21 cellular contexts compared by ENCODE assay signal in genomic region chr3:27638604-27639003, GRCh38.
DNase-seq lines count a peak whose midpoint lies in the region; ATAC-seq, FAIRE-seq and TF ChIP-seq lines count a peak whose summit lies in the region.
"Had no signal": no experiment of that assay in that cellular context is flagged by ENCODE, and none has a peak within 500 bp of the region (broad histone marks: within the 10 kb centered on the region; RNA-seq: fewer than 3 reads in every experiment).

No MANE protein-coding gene starts in this region.

- no peaks in the 10 kb centered on the region for H3K79me2 ChIP-seq in H1 (ENCODE audit: control insufficient read depth in 1 of 2, insufficient read depth in 2 of 2, low read length in 2 of 2)

- no peak overlapping the region for H3K4me3 ChIP-seq in CD4-positive, CD25-positive, alpha-beta regulatory T cell (ENCODE audit: low read depth, low read length)
- H3K4me3 ChIP-seq in H1 (ENCODE audit: extremely low read depth in 1 of 4, insufficient read depth in 2 of 4, low read depth in 3 of 4, low read length in 4 of 4): no peak overlapping the region
- H3K4me3 ChIP-seq in CD8-positive, alpha-beta memory T cell (ENCODE audit: low read length): no peak overlapping the region
- H3K4me3 ChIP-seq: SJSA1 had no signal

- H2BK20ac ChIP-seq in H1 (ENCODE audit: low read length): 0 out of 2 replicates have a peak overlapping the region, but pooled peaks have one; percentile 32

- H3K9me3 Mint-ChIP-seq in CD4-positive, CD25-positive, alpha-beta regulatory T cell: no peaks in the 10 kb centered on the region
- peaks cover 4% of the 10 kb centered on the region for H3K9me3 Mint-ChIP-seq in natural killer cell treated with Interleukin-12 subunit alpha and Interleukin-12 subunit beta and Interleukin-15 and Interleukin-18, amount 100 ng/mL, for 72 hours
- no peaks in the 10 kb centered on the region for H3K9me3 Mint-ChIP-seq in CD8-positive, alpha-beta memory T cell

- H3K4me3 Mint-ChIP-seq in CD4-positive, CD25-positive, alpha-beta regulatory T cell: no peak overlapping the region
- H3K4me3 Mint-ChIP-seq in T-helper 17 cell: no peak overlapping the region
- no peak overlapping the region for H3K4me3 Mint-ChIP-seq in natural killer cell treated with Interleukin-12 subunit alpha and Interleukin-12 subunit beta and Interleukin-15 and Interleukin-18, amount 100 ng/mL, for 72 hours
- H3K4me3 Mint-ChIP-seq in CD8-positive, alpha-beta memory T cell: peak overlapping the region in 1 of 7 donors; percentile 33

- no peak for FAIRE-seq in H1 (lab: Jason Lieb, UNC)
- FAIRE-seq: A204.1, GM12892, GM18507 had no signal

- H4K8ac ChIP-seq in H1 (ENCODE audit: extremely low read depth, insufficient read depth, low read length): no peak overlapping the region

- H2BK12ac ChIP-seq in H1 (ENCODE audit: low read depth, low read length): no peak overlapping the region

- no peak for TF ChIP-seq RAD21 in H1 (IDR thresholded peaks at IDR 0.05 in 1 of 2, conservative IDR thresholded peaks at IDR 0.05 in 1 of 2; ENCODE audit: low read depth in 2 of 2, low read length in 2 of 2)

- H3K4me2 ChIP-seq in H1 (ENCODE audit: insufficient read depth in 1 of 2, low read depth in 2 of 2, low read length in 2 of 2): no peak overlapping the region

- CTCF ChIA-PET in H1 (lab: Charles Lee; ENCODE audit: partially characterized antibody): interaction anchor here (0.6 to 1.7 kb wide), 5 partner anchors 19 to 346 kb away, joined by 3 to 6 read pairs (median 3); no protein-coding TSS in a partner anchor
- CTCF ChIA-PET in CD8-positive, alpha-beta memory T cell (lab: Charles Lee): no interaction called here

- no peak overlapping the region for H3K23ac ChIP-seq in H1 (ENCODE audit: insufficient read length)

- no peaks in the 10 kb centered on the region for H3K27me3 ChIP-seq in CD4-positive, CD25-positive, alpha-beta regulatory T cell (ENCODE audit: control insufficient read depth, insufficient read depth, low read length)
- no peaks in the 10 kb centered on the region for H3K27me3 ChIP-seq in H1 (replicated peaks in 1 of 4; ENCODE audit: control insufficient read depth in 3 of 4, extremely low read depth in 1 of 4, insufficient read depth in 3 of 4, low read length in 3 of 4)
- no peaks in the 10 kb centered on the region for H3K27me3 ChIP-seq in CD8-positive, alpha-beta memory T cell (ENCODE audit: insufficient read depth, low read length, poor library complexity, severe bottlenecking)
- H3K27me3 ChIP-seq: BE2C, SJSA1 had no signal

- H3K14ac ChIP-seq in H1 (ENCODE audit: insufficient read length): no peak overlapping the region

- H3K4me1 Mint-ChIP-seq in CD4-positive, CD25-positive, alpha-beta regulatory T cell: peaks cover 8 to 34% (median 13%) of the 10 kb centered on the region in 4 donors
- H3K4me1 Mint-ChIP-seq in T-helper 17 cell: peaks cover 6% of the 10 kb centered on the region
- H3K4me1 Mint-ChIP-seq in natural killer cell treated with Interleukin-12 subunit alpha and Interleukin-12 subunit beta and Interleukin-15 and Interleukin-18, amount 100 ng/mL, for 72 hours (ENCODE audit: low read depth in 2 of 2): peaks cover 9 to 27% of the 10 kb centered on the region in 2 donors
- peaks cover 19 to 36% (median 35%) of the 10 kb centered on the region in 3 donors for H3K4me1 Mint-ChIP-seq in CD8-positive, alpha-beta memory T cell

- no peaks in the 10 kb centered on the region for H3K79me1 ChIP-seq in H1 (ENCODE audit: low read depth, low read length)

- H2BK120ac ChIP-seq in H1 (replicated peaks; ENCODE audit: low read depth, low read length): no peak overlapping the region

- 92% methylated on average over 6 of the region's 6 CpGs; no CpG with 5 or more reads in 1 of the 2 experiments for whole genome bisulfite sequencing in H1 (ENCODE audit: extremely low coverage in 1 of 2, insufficient coverage in 1 of 2, insufficient read length in 1 of 2, insufficient replicate concordance in 2 of 2, low coverage in 1 of 2, low lambda C conversion rate in 2 of 2, missing lambda C conversion rate in 1 of 2), 2 experiments

- no peaks in the 10 kb centered on the region for H3K36me3 ChIP-seq in CD4-positive, CD25-positive, alpha-beta regulatory T cell (ENCODE audit: control insufficient read depth, insufficient read depth, low read length)
- H3K36me3 ChIP-seq in H1 (ENCODE audit: control insufficient read depth in 2 of 4, insufficient read depth in 4 of 4, low read length in 3 of 4): no peaks in the 10 kb centered on the region
- H3K36me3 ChIP-seq in CD8-positive, alpha-beta memory T cell (ENCODE audit: insufficient read depth, low read length): no peaks in the 10 kb centered on the region
- H3K36me3 ChIP-seq: BE2C, SJSA1 had no signal

- POLR2A ChIA-PET in H1 (lab: Charles Lee; ENCODE audit: partially characterized antibody): interaction anchor here (1.5 kb wide), 1 partner anchor 15 kb away, joined by 3 read pairs; no protein-coding TSS in a partner anchor
- POLR2A ChIA-PET in CD8-positive, alpha-beta memory T cell (lab: Charles Lee): interaction anchor here (0.7 kb wide), 1 partner anchor 50 kb away, joined by 7 read pairs; no protein-coding TSS in a partner anchor

- no peaks in the 10 kb centered on the region for H4K20me1 ChIP-seq in H1 (replicated peaks in 1 of 2; ENCODE audit: control insufficient read depth in 1 of 2, insufficient read depth in 2 of 2, low read length in 2 of 2)

- no peak overlapping the region for H2AK5ac ChIP-seq in H1 (ENCODE audit: low read depth, low read length)

- peaks cover 5% of the 10 kb centered on the region for H3K27me3 Mint-ChIP-seq in CD4-positive, CD25-positive, alpha-beta regulatory T cell
- H3K27me3 Mint-ChIP-seq in T-helper 17 cell: no peaks in the 10 kb centered on the region
- H3K27me3 Mint-ChIP-seq in natural killer cell treated with Interleukin-12 subunit alpha and Interleukin-12 subunit beta and Interleukin-15 and Interleukin-18, amount 100 ng/mL, for 72 hours: peaks cover 0 to 4% of the 10 kb centered on the region in 2 donors
- peaks cover 0 to 3% of the 10 kb centered on the region in 2 donors for H3K27me3 Mint-ChIP-seq in CD8-positive, alpha-beta memory T cell

- ATAC-seq in CD4-positive, CD25-positive, alpha-beta regulatory T cell (ENCODE audit: low read depth in 2 of 2): no peak
- no peak for ATAC-seq in T-helper 17 cell
- no peak for ATAC-seq in natural killer cell treated with Interleukin-12 subunit alpha and Interleukin-12 subunit beta and Interleukin-15 and Interleukin-18, amount 100 ng/mL, for 72 hours
- ATAC-seq in GM19023 (IDR thresholded peaks at IDR 0.05; ENCODE audit: unreplicated experiment): no peak
- ATAC-seq in HG02870 (IDR thresholded peaks at IDR 0.05; ENCODE audit: unreplicated experiment): no peak
- no peak for ATAC-seq in HG03108 (IDR thresholded peaks at IDR 0.05; ENCODE audit: unreplicated experiment)
- ATAC-seq: Right ventricle myocardium inferior had no signal

- H2BK5ac ChIP-seq in H1 (ENCODE audit: low read depth, low read length): no peak overlapping the region

- no peak for TF ChIP-seq POLR2A in H1 (IDR thresholded peaks at IDR 0.05; ENCODE audit: control extremely low read depth in 1 of 2, low read depth in 2 of 2, low read length in 2 of 2)

- H3K23me2 ChIP-seq in H1 (ENCODE audit: low read depth, low read length): no peaks in the 10 kb centered on the region

- no peak overlapping the region for H4K91ac ChIP-seq in H1 (replicated peaks; ENCODE audit: insufficient read length, low read length)

- no peak for TF ChIP-seq CTCF in H1 (IDR thresholded peaks at IDR 0.05; ENCODE audit: control extremely low read depth in 1 of 3, insufficient read depth in 1 of 3, low read depth in 1 of 3, low read length in 3 of 3)

- H3K27ac Mint-ChIP-seq in CD4-positive, CD25-positive, alpha-beta regulatory T cell: no peak overlapping the region
- peak overlapping the region; percentile 57 for H3K27ac Mint-ChIP-seq in T-helper 17 cell
- H3K27ac Mint-ChIP-seq in natural killer cell treated with Interleukin-12 subunit alpha and Interleukin-12 subunit beta and Interleukin-15 and Interleukin-18, amount 100 ng/mL, for 72 hours: peak overlapping the region; percentile 61 to 86
- peak overlapping the region in 2 of 8 donors; percentile 32 to 73 for H3K27ac Mint-ChIP-seq in CD8-positive, alpha-beta memory T cell

- no peak overlapping the region for H4K5ac ChIP-seq in H1 (ENCODE audit: insufficient read length, low read depth, low read length)

- H3K18ac ChIP-seq in H1 (ENCODE audit: extremely low read depth, low read length): no peak overlapping the region

- peak overlapping the region; percentile 74 for H3K27ac ChIP-seq in CD4-positive, CD25-positive, alpha-beta regulatory T cell (ENCODE audit: insufficient read depth, low read length, poor library complexity, severe bottlenecking)
- H3K27ac ChIP-seq in H1 (ENCODE audit: low read depth, low read length): no peak overlapping the region
- H3K27ac ChIP-seq in CD8-positive, alpha-beta memory T cell (ENCODE audit: low read depth, low read length): no peak overlapping the region

- peaks cover 15% of the 10 kb centered on the region for H3K4me1 ChIP-seq in CD4-positive, CD25-positive, alpha-beta regulatory T cell (ENCODE audit: control insufficient read depth, insufficient read depth, low read length, poor library complexity, severe bottlenecking)
- no peaks in the 10 kb centered on the region for H3K4me1 ChIP-seq in H1 (replicated peaks in 1 of 4; ENCODE audit: control insufficient read depth in 3 of 4, insufficient read depth in 4 of 4, low read length in 3 of 4)
- peaks cover 21% of the 10 kb centered on the region for H3K4me1 ChIP-seq in CD8-positive, alpha-beta memory T cell (ENCODE audit: insufficient read depth, low read length)
- H3K4me1 ChIP-seq: BE2C had no signal

- no peak overlapping the region for H2AFZ ChIP-seq in H1 (ENCODE audit: low read length)

- 0 out of 2 replicates have a peak overlapping the region, but pooled peaks have one; percentile 29 for H2BK15ac ChIP-seq in H1 (ENCODE audit: low read length)

- no peak overlapping the region for H3K9ac ChIP-seq in H1 (replicated peaks in 1 of 4; ENCODE audit: extremely low read depth in 1 of 4, low read depth in 3 of 4, low read length in 3 of 4)

- no peak for DNase-seq in CD4-positive, CD25-positive, alpha-beta regulatory T cell
- DNase-seq in T-helper 17 cell (no peak), H1 (ENCODE audit: low read depth in 1 of 2, low spot score in 2 of 2) (no peak)
- no peak for DNase-seq in natural killer cell treated with Interleukin-12 subunit alpha and Interleukin-12 subunit beta and Interleukin-15 and Interleukin-18, amount 100 ng/mL, for 72 hours (ENCODE audit: low spot score)
- DNase-seq in CD8-positive, alpha-beta memory T cell: no peak
- DNase-seq: BE2C, Calu3, DMS153, NCI-H1694, NCI-H2081 treated with DMSO at 0.1 percent for 48 hours, NCI-H2171 treated with DMSO at 0.1 percent for 48 hours, NCI-H524 treated with DMSO at 0.1 percent for 48 hours, NCI-H82 had no signal

- H3K36me3 Mint-ChIP-seq in CD4-positive, CD25-positive, alpha-beta regulatory T cell: no peaks in the 10 kb centered on the region
- H3K36me3 Mint-ChIP-seq in T-helper 17 cell (ENCODE audit: low read depth): no peaks in the 10 kb centered on the region
- H3K36me3 Mint-ChIP-seq in natural killer cell treated with Interleukin-12 subunit alpha and Interleukin-12 subunit beta and Interleukin-15 and Interleukin-18, amount 100 ng/mL, for 72 hours: no peaks in the 10 kb centered on the region
- no peaks in the 10 kb centered on the region for H3K36me3 Mint-ChIP-seq in CD8-positive, alpha-beta memory T cell

- no peaks in the 10 kb centered on the region for H3K9me3 ChIP-seq in CD4-positive, CD25-positive, alpha-beta regulatory T cell (ENCODE audit: control insufficient read depth in 2 of 2, low read length in 2 of 2)
- no peaks in the 10 kb centered on the region for H3K9me3 ChIP-seq in T-helper 17 cell (ENCODE audit: control insufficient read depth, low read length, poor library complexity, severe bottlenecking)
- no peaks in the 10 kb centered on the region for H3K9me3 ChIP-seq in H1 (ENCODE audit: insufficient read depth in 2 of 2, low read depth in 1 of 2, low read length in 1 of 2)
- H3K9me3 ChIP-seq in CD8-positive, alpha-beta memory T cell (ENCODE audit: low read length): no peaks in the 10 kb centered on the region
- H3K9me3 ChIP-seq: BE2C, SJSA1 had no signal

- H3K4ac ChIP-seq in H1 (replicated peaks; ENCODE audit: insufficient read length, low read depth, low read length): no peak overlapping the region

- H3K56ac ChIP-seq in H1 (replicated peaks; ENCODE audit: insufficient read length, low read depth, low read length): no peak overlapping the region

- no peak for TF ChIP-seq EP300 in H1 (IDR thresholded peaks at IDR 0.05; ENCODE audit: borderline replicate concordance in 1 of 2, low read depth in 2 of 2, low read length in 2 of 2)

Comparison
In these comparisons a context has a peak if more than half of its experiments do, and no peak if none do; other contexts are left out.
1. H3K27ac Mint-ChIP-seq: peak in T-helper 17 cell (single experiment) and natural killer cell treated with Interleukin-12 subunit alpha and Interleukin-12 subunit beta and Interleukin-15 and Interleukin-18, amount 100 ng/mL, for 72 hours (2 of 2); none in CD4-positive, CD25-positive, alpha-beta regulatory T cell (0 of 3).